In genomic region chr2:172969609-172970008, GRCh38 we compare ENCODE assay signal across 33 cellular contexts.
DNase-seq lines count a peak whose midpoint lies in the region; ATAC-seq, FAIRE-seq and TF ChIP-seq lines count a peak whose summit lies in the region.
"Had no signal": no experiment of that assay in that cellular context is flagged by ENCODE, and none has a peak within 500 bp of the region (broad histone marks: within the 10 kb centered on the region; RNA-seq: fewer than 3 reads in every experiment).

No MANE protein-coding gene starts in this region.

- intact Hi-C loops in activated CD8-positive, alpha-beta T cell treated with anti-CD3 and anti-CD28 coated beads for 36 hours (cut with micrococcal nuclease): no loop called here
- intact Hi-C loops in left lung (cut with DNase I): no loop called here

- no peak for FAIRE-seq in frontal cortex (lab: Jason Lieb, UNC)
- FAIRE-seq: A549, GM19239, small intestine had no signal

- peak overlapping the region; percentile 67 for H3K27ac Mint-ChIP-seq in activated CD8-positive, alpha-beta T cell treated with anti-CD3 and anti-CD28 coated beads for 36 hours
- H3K27ac Mint-ChIP-seq in activated CD8-positive, alpha-beta T cell treated with anti-CD3 and anti-CD28 coated beads, Interleukin-2, amount 10 ng/mL, durations not matched to agents 7 days and 5 days: no peak overlapping the region
- H3K27ac Mint-ChIP-seq in activated naive CD8-positive, alpha-beta T cell: peak overlapping the region; percentile 69
- H3K27ac Mint-ChIP-seq: IgD-negative memory B cell, immature natural killer cell, natural killer cell had no signal

- no peak for DNase-seq in activated CD8-positive, alpha-beta T cell treated with anti-CD3 and anti-CD28 coated beads for 36 hours
- no peak for DNase-seq in activated CD8-positive, alpha-beta T cell treated with anti-CD3 and anti-CD28 coated beads, Interleukin-2, amount 10 ng/mL, durations not matched to agents 7 days and 5 days
- DNase-seq in DMS79 treated with DMSO at 0.1 percent for 48 hours (lab: John Stamatoyannopoulos, UW) (peak; percentile 43), left lung (no peak), frontal cortex (ENCODE audit: low spot score in 2 of 2) (no peak), HEK293T (ENCODE audit: extremely low spot score) (no peak), erythroblast (lab: John Stamatoyannopoulos, UW) (no peak)
- DNase-seq: activated CD4-positive, alpha-beta T cell treated with anti-CD3 and anti-CD28 coated beads for 4 hours; activated gamma-delta T cell treated with Interleukin-2 at 50 U/mL for 16 hours; activated T-cell treated with anti-CD3 and anti-CD28 coated beads, Interleukin-2, amount 50 U/mL, for 1 hour; anterior cingulate cortex; effector memory CD8-positive, alpha-beta T cell; esophagus squamous epithelium; GF-D8; H7; hippocampal formation; immature natural killer cell; natural killer cell; NCI-H1105; NCI-H2081 treated with DMSO at 0.1 percent for 48 hours; NCI-H446 treated with DMSO at 0.1 percent for 48 hours; occipital lobe; small intestine; upper lobe of left lung had no signal

- no peaks in the 10 kb centered on the region for H3K27me3 Mint-ChIP-seq in activated CD8-positive, alpha-beta T cell treated with anti-CD3 and anti-CD28 coated beads for 36 hours
- peaks cover 4% of the 10 kb centered on the region for H3K27me3 Mint-ChIP-seq in activated CD8-positive, alpha-beta T cell treated with anti-CD3 and anti-CD28 coated beads, Interleukin-2, amount 10 ng/mL, durations not matched to agents 7 days and 5 days (ENCODE audit: low read depth)
- H3K27me3 Mint-ChIP-seq in activated naive CD8-positive, alpha-beta T cell: no peaks in the 10 kb centered on the region

- H3K27ac ChIP-seq in left lung: no peak overlapping the region
- H3K27ac ChIP-seq: cardiac muscle cell, coronary artery, esophagus squamous epithelium, gastroesophageal sphincter had no signal

- CTCF ChIA-PET in activated CD8-positive, alpha-beta T cell treated with anti-CD3 and anti-CD28 coated beads for 36 hours (lab: Charles Lee): interaction anchor here (1.5 to 2.9 kb wide), 2 partner anchors 38 to 57 kb away, joined by 7 to 20 read pairs; no protein-coding TSS in a partner anchor
- CTCF ChIA-PET in activated CD8-positive, alpha-beta T cell treated with anti-CD3 and anti-CD28 coated beads, Interleukin-2, amount 10 ng/mL, durations not matched to agents 7 days and 5 days (lab: Charles Lee): interaction anchor here (0.7 to 2.0 kb wide), 2 partner anchors 12 to 38 kb away, joined by 4 to 14 read pairs; no protein-coding TSS in a partner anchor
- CTCF ChIA-PET in HEK293T (lab: Yijun Ruan, JAX): interaction anchor here (0.6 to 2.3 kb wide), 2 partner anchors 36 to 52 kb away, joined by 5 read pairs; no protein-coding TSS in a partner anchor

- POLR2A ChIA-PET in activated CD8-positive, alpha-beta T cell treated with anti-CD3 and anti-CD28 coated beads for 36 hours (lab: Charles Lee): interaction anchor here (1.3 kb wide), 1 partner anchor 25 kb away, joined by 3 read pairs; no protein-coding TSS in a partner anchor
- POLR2A ChIA-PET in activated CD8-positive, alpha-beta T cell treated with anti-CD3 and anti-CD28 coated beads, Interleukin-2, amount 10 ng/mL, durations not matched to agents 7 days and 5 days (lab: Charles Lee): no interaction called here
- POLR2A ChIA-PET in HEK293T (lab: Yijun Ruan, JAX): no interaction called here

- no peaks in the 10 kb centered on the region for H3K9me3 Mint-ChIP-seq in activated CD8-positive, alpha-beta T cell treated with anti-CD3 and anti-CD28 coated beads for 36 hours
- no peaks in the 10 kb centered on the region for H3K9me3 Mint-ChIP-seq in activated CD8-positive, alpha-beta T cell treated with anti-CD3 and anti-CD28 coated beads, Interleukin-2, amount 10 ng/mL, durations not matched to agents 7 days and 5 days (ENCODE audit: insufficient read depth)
- no peaks in the 10 kb centered on the region for H3K9me3 Mint-ChIP-seq in activated naive CD8-positive, alpha-beta T cell (ENCODE audit: low read depth)
- H3K9me3 Mint-ChIP-seq: effector memory CD8-positive, alpha-beta T cell; IgD-negative memory B cell; immature natural killer cell; natural killer cell had no signal

- TF ChIP-seq POLR2A in erythroblast (IDR thresholded peaks at IDR 0.05; ENCODE audit: low read length): no peak

- no peak overlapping the region for H3K4me3 Mint-ChIP-seq in activated CD8-positive, alpha-beta T cell treated with anti-CD3 and anti-CD28 coated beads for 36 hours
- no peak overlapping the region for H3K4me3 Mint-ChIP-seq in activated CD8-positive, alpha-beta T cell treated with anti-CD3 and anti-CD28 coated beads, Interleukin-2, amount 10 ng/mL, durations not matched to agents 7 days and 5 days
- peak overlapping the region; percentile 36 for H3K4me3 Mint-ChIP-seq in activated naive CD8-positive, alpha-beta T cell
- H3K4me3 Mint-ChIP-seq: effector memory CD8-positive, alpha-beta T cell; IgD-negative memory B cell; immature natural killer cell; natural killer cell had no signal

- no peaks in the 10 kb centered on the region for H3K36me3 Mint-ChIP-seq in activated CD8-positive, alpha-beta T cell treated with anti-CD3 and anti-CD28 coated beads for 36 hours (ENCODE audit: low read depth)
- H3K36me3 Mint-ChIP-seq in activated CD8-positive, alpha-beta T cell treated with anti-CD3 and anti-CD28 coated beads, Interleukin-2, amount 10 ng/mL, durations not matched to agents 7 days and 5 days (ENCODE audit: low read depth): no peaks in the 10 kb centered on the region
- H3K36me3 Mint-ChIP-seq in activated naive CD8-positive, alpha-beta T cell: peaks cover 10% of the 10 kb centered on the region
- H3K36me3 Mint-ChIP-seq: IgD-negative memory B cell, immature natural killer cell, natural killer cell had no signal

- no peaks in the 10 kb centered on the region for H3K9me3 ChIP-seq in left lung
- H3K9me3 ChIP-seq: A549, esophagus squamous epithelium, gastroesophageal sphincter, upper lobe of left lung had no signal

- H3K4me1 ChIP-seq in left lung: peaks cover 0 to 23% of the 10 kb centered on the region in 2 donors

- H3K4me1 Mint-ChIP-seq in activated CD8-positive, alpha-beta T cell treated with anti-CD3 and anti-CD28 coated beads for 36 hours (ENCODE audit: low read depth): peaks cover 27% of the 10 kb centered on the region
- peaks cover 11% of the 10 kb centered on the region for H3K4me1 Mint-ChIP-seq in activated CD8-positive, alpha-beta T cell treated with anti-CD3 and anti-CD28 coated beads, Interleukin-2, amount 10 ng/mL, durations not matched to agents 7 days and 5 days (ENCODE audit: low read depth)
- peaks cover 20% of the 10 kb centered on the region for H3K4me1 Mint-ChIP-seq in activated naive CD8-positive, alpha-beta T cell (ENCODE audit: low read depth)
- H3K4me1 Mint-ChIP-seq: IgD-negative memory B cell, immature natural killer cell, natural killer cell had no signal

- no peaks in the 10 kb centered on the region for H3K27me3 ChIP-seq in left lung
- H3K27me3 ChIP-seq: cardiac muscle cell, esophagus squamous epithelium, gastroesophageal sphincter, upper lobe of left lung had no signal

- no peaks in the 10 kb centered on the region for H3K36me3 ChIP-seq in left lung
- H3K36me3 ChIP-seq: cardiac muscle cell, esophagus squamous epithelium, gastroesophageal sphincter had no signal

- ATAC-seq in activated CD8-positive, alpha-beta T cell treated with anti-CD3 and anti-CD28 coated beads for 36 hours: no peak
- ATAC-seq in activated CD8-positive, alpha-beta T cell treated with anti-CD3 and anti-CD28 coated beads, Interleukin-2, amount 10 ng/mL, durations not matched to agents 7 days and 5 days: no peak
- peak; percentile 49 for ATAC-seq in left lung
- ATAC-seq: A549; effector memory CD8-positive, alpha-beta T cell; gastroesophageal sphincter; left lobe of liver; natural killer cell; SK-N-SH treated with all-trans-retinoic acid at 6 μM for 48 hours had no signal

- no peak overlapping the region for H3K4me3 ChIP-seq in left lung
- H3K4me3 ChIP-seq: A549, cardiac muscle cell, coronary artery, esophagus squamous epithelium, gastroesophageal sphincter, upper lobe of left lung had no signal

- TF ChIP-seq CTCF in activated CD8-positive, alpha-beta T cell treated with anti-CD3 and anti-CD28 coated beads for 36 hours (IDR thresholded peaks at IDR 0.05): no peak
- no peak for TF ChIP-seq CTCF in left lung (IDR thresholded peaks at IDR 0.05)

TF ChIP-seq in HEK293T, 16 proteins besides CTCF, POLR2A, EP300 and RAD21:
- no peak for TF ChIP-seq ELF4 (IDR thresholded peaks at IDR 0.05)
- no peak for TF ChIP-seq PKNOX1 (IDR thresholded peaks at IDR 0.05)
- no peak for TF ChIP-seq NFRKB (IDR thresholded peaks at IDR 0.05)
- TF ChIP-seq BHLHE40 (IDR thresholded peaks at IDR 0.05; ENCODE audit: borderline replicate concordance): no peak
- TF ChIP-seq LEF1 (IDR thresholded peaks at IDR 0.05; ENCODE audit: borderline replicate concordance): no peak
- no peak for TF ChIP-seq FOXK2 (IDR thresholded peaks at IDR 0.05)
- TF ChIP-seq SP1 (IDR thresholded peaks at IDR 0.05): no peak
- TF ChIP-seq ZNF384 (IDR thresholded peaks at IDR 0.05): no peak
- no peak for TF ChIP-seq SUZ12 (IDR thresholded peaks at IDR 0.05)
- TF ChIP-seq FOXA1 (IDR thresholded peaks at IDR 0.05): no peak
- no peak for TF ChIP-seq CTBP1 (IDR thresholded peaks at IDR 0.05; ENCODE audit: borderline replicate concordance)
- no peak for TF ChIP-seq FOXM1 (IDR thresholded peaks at IDR 0.05; ENCODE audit: borderline replicate concordance)
- no peak for TF ChIP-seq ARNT (IDR thresholded peaks at IDR 0.05)
